Comparison of ENCODE assay signal across 7 cellular contexts in genomic region chr1:183956559-183957188, GRCh38.
DNase-seq lines count a peak whose midpoint lies in the region; ATAC-seq and TF ChIP-seq lines count a peak whose summit lies in the region.

No MANE protein-coding gene starts in this region.

- H3K36me3 ChIP-seq in Panc1 (ENCODE audit: control insufficient read depth, insufficient read depth, low read length) (no peaks in the 10 kb centered on the region), right atrium auricular region (no peaks in the 10 kb centered on the region)

- POLR2A ChIA-PET in Panc1 (lab: Charles Lee) = no interaction called here

- BruUV-seq in Panc1 (replicated peaks; lab: Mats Ljungman, UMichigan) = no TSS peak

- H3K27ac ChIP-seq in Panc1 (ENCODE audit: low read length) = no peak overlapping the region
- peak overlapping the region; percentile 46 to 66 for H3K27ac ChIP-seq in right atrium auricular region

- peak; percentile 35 for DNase-seq in Panc1 (ENCODE audit: low read depth, low spot score)
- DNase-seq in activated T-helper 9 cell treated with anti-CD3 and anti-CD28 coated beads, Interleukin-2, amount 50 U/mL, for 16 hours (ENCODE audit: low read depth) = peak; percentile 9
- no peak for DNase-seq in right atrium auricular region (ENCODE audit: low spot score)
- peak; percentile 23 for DNase-seq in stimulated activated CD8-positive, alpha-beta memory T cell treated with anti-CD3 and anti-CD28 coated beads, Interleukin-15, amount 100 ng/mL, for 1 hour (ENCODE audit: low read depth)
- DNase-seq in islet precursor cell = no peak

- no peaks in the 10 kb centered on the region for H3K27me3 ChIP-seq in Panc1 (ENCODE audit: control insufficient read depth, insufficient read depth, low read length)
- no peaks in the 10 kb centered on the region for H3K27me3 ChIP-seq in right atrium auricular region

- CTCF ChIA-PET in Panc1 (lab: Charles Lee) = no interaction called here

- in situ Hi-C loops in Panc1 (cut with HindIII; ENCODE audit: low pct_unique_long_range_greater_than_20kb, low sequenced_read_pairs) = no loop called here

- ATAC-seq in GM18867 (IDR thresholded peaks at IDR 0.05; ENCODE audit: unreplicated experiment) = peak; percentile 99
- peak; percentile 100 for ATAC-seq in HG02970 (IDR thresholded peaks at IDR 0.05; ENCODE audit: low FRiP score, unreplicated experiment)
- ATAC-seq in Panc1 = no peak

- TF ChIP-seq CTCF in Panc1 (IDR thresholded peaks at IDR 0.05) = peak; percentile 17; the same call in 1 of the 2 replicates
- TF ChIP-seq CTCF in right atrium auricular region (IDR thresholded peaks at IDR 0.05) = no peak

- H3K9me3 ChIP-seq in Panc1 (ENCODE audit: control insufficient read depth, insufficient read depth, low read depth, low read length) (no peaks in the 10 kb centered on the region), right atrium auricular region (no peaks in the 10 kb centered on the region)

- H3K4me3 ChIP-seq in Panc1 (ENCODE audit: low read depth in 2 of 2, low read length in 2 of 2) = no peak overlapping the region
- H3K4me3 ChIP-seq in right atrium auricular region = no peak overlapping the region

- H3K4me1 ChIP-seq in Panc1 (ENCODE audit: control insufficient read depth, insufficient read depth, low read length) (no peaks in the 10 kb centered on the region), right atrium auricular region (peaks cover 0 to 11% of the 10 kb centered on the region in 2 donors)

- intact Hi-C loops in Panc1 (cut with micrococcal nuclease; ENCODE audit: unreplicated experiment) = no loop called here

Comparison
In these comparisons a context has a peak if more than half of its experiments do, and no peak if none do; other contexts are left out.
1. DNase-seq: peak in Panc1 (single experiment), activated T-helper 9 cell treated with anti-CD3 and anti-CD28 coated beads, Interleukin-2, amount 50 U/mL, for 16 hours (single experiment) and stimulated activated CD8-positive, alpha-beta memory T cell treated with anti-CD3 and anti-CD28 coated beads, Interleukin-15, amount 100 ng/mL, for 1 hour (single experiment); none in right atrium auricular region (single experiment) and islet precursor cell (single experiment).